Comparison of ENCODE assay signal across 19 cellular contexts in genomic region chr1:202645097-202645476, GRCh38.
DNase-seq lines count a peak whose midpoint lies in the region; TF ChIP-seq lines count a peak whose summit lies in the region.
"Had no signal": no experiment of that assay in that cellular context is flagged by ENCODE, and none has a peak within 500 bp of the region (broad histone marks: within the 10 kb centered on the region; RNA-seq: fewer than 3 reads in every experiment).

No MANE protein-coding gene starts in this region.

- H3K9me3 Mint-ChIP-seq in immature natural killer cell: no peaks in the 10 kb centered on the region

- H3F3A ChIP-seq in MM.1S (ENCODE audit: insufficient read depth, low read length): no peaks in the 10 kb centered on the region

- H3K9me2 ChIP-seq in MM.1S (replicated peaks; ENCODE audit: insufficient read depth, low read length): no peaks in the 10 kb centered on the region

- H3K9ac ChIP-seq in HUES48 (ENCODE audit: low read depth, low read length): no peak overlapping the region
- H3K9ac ChIP-seq in MM.1S (ENCODE audit: low read length): no peak overlapping the region

- H3K27ac ChIP-seq in HUES48 (ENCODE audit: low read depth, low read length): no peak overlapping the region
- no peak overlapping the region for H3K27ac ChIP-seq in MM.1S (ENCODE audit: low read length)
- H3K27ac ChIP-seq: HL-60 had no signal

- no peak overlapping the region for H2AFZ ChIP-seq in MM.1S (ENCODE audit: low read length)

- no peaks in the 10 kb centered on the region for H3K36me3 ChIP-seq in HUES48 (ENCODE audit: control insufficient read depth, insufficient read depth, low read length)
- H3K36me3 ChIP-seq in MM.1S (replicated peaks; ENCODE audit: insufficient read depth, low read length): no peaks in the 10 kb centered on the region
- H3K36me3 ChIP-seq in MG63: no peaks in the 10 kb centered on the region
- H3K36me3 ChIP-seq: HAP-1 had no signal

- H4K20me1 ChIP-seq in MM.1S (ENCODE audit: insufficient read depth, low read length): no peaks in the 10 kb centered on the region

- DNase-seq in NCI-H2171 (lab: John Stamatoyannopoulos, UW) (peak; percentile 70), putamen (ENCODE audit: low spot score) (peak; percentile 34), MM.1S (no peak), MG63 (no peak), immature natural killer cell (no peak)
- DNase-seq: DMS53; KBM-7; NCI-H1092; NCI-H146; NCI-H2081; NCI-H446; NK-92 treated with Interleukin-12 subunit alpha and Interleukin-12 subunit beta, amount 100 ng/mL, for 24 hours; OCI-M1; SHP77 treated with DMSO at 0.1 percent for 48 hours had no signal

- H3K4me1 ChIP-seq in HUES48 (ENCODE audit: control insufficient read depth, insufficient read depth, low read length): peaks cover 23% of the 10 kb centered on the region
- no peaks in the 10 kb centered on the region for H3K4me1 ChIP-seq in MM.1S (ENCODE audit: low read length)

- no peak overlapping the region for H3K27ac Mint-ChIP-seq in immature natural killer cell
- H3K27ac Mint-ChIP-seq: CD14-positive monocyte had no signal

- peaks cover 0 to 5% (median 0%) of the 10 kb centered on the region in 3 donors for H3K36me3 Mint-ChIP-seq in immature natural killer cell

- H3K4me1 Mint-ChIP-seq in immature natural killer cell: peaks cover 28 to 33% of the 10 kb centered on the region in 2 donors

- H3K4me3 Mint-ChIP-seq in immature natural killer cell: no peak overlapping the region

- no peak overlapping the region for H3K4me2 ChIP-seq in MM.1S (ENCODE audit: low read depth, low read length)

- H3K9me3 ChIP-seq in HUES48 (ENCODE audit: control insufficient read depth, insufficient read depth, low read length): no peaks in the 10 kb centered on the region
- peaks cover 2% of the 10 kb centered on the region for H3K9me3 ChIP-seq in iPS-18c (ENCODE audit: control insufficient read depth, insufficient read depth, low read length)
- H3K9me3 ChIP-seq in MM.1S (replicated peaks; ENCODE audit: insufficient read depth, low read length): no peaks in the 10 kb centered on the region
- no peaks in the 10 kb centered on the region for H3K9me3 ChIP-seq in MG63
- H3K9me3 ChIP-seq: HAP-1 had no signal

- no peaks in the 10 kb centered on the region for H3K79me2 ChIP-seq in MM.1S (ENCODE audit: low read length)

- peaks cover 57% of the 10 kb centered on the region for H3K27me3 ChIP-seq in HUES48 (ENCODE audit: control insufficient read depth, insufficient read depth, low read length)
- H3K27me3 ChIP-seq in MM.1S (replicated peaks; ENCODE audit: insufficient read depth, low read length): peaks cover 74% of the 10 kb centered on the region
- H3K27me3 ChIP-seq in MG63: peaks cover 58% of the 10 kb centered on the region

- TF ChIP-seq CTCF in MM.1S (IDR thresholded peaks at IDR 0.05; ENCODE audit: low read length): no peak

- peaks cover 10 to 14% (median 12%) of the 10 kb centered on the region in 3 donors for H3K27me3 Mint-ChIP-seq in immature natural killer cell (ENCODE audit: low read depth in 3 of 3)

- H3K4me3 ChIP-seq in HUES48 (ENCODE audit: low read depth, low read length): peak overlapping the region; percentile 72; the same call in 1 of the 2 replicates
- peak overlapping the region; percentile 71; the same call in 1 of the 2 replicates for H3K4me3 ChIP-seq in iPS-18c (ENCODE audit: insufficient read depth, low read depth, low read length)
- H3K4me3 ChIP-seq in MM.1S (ENCODE audit: low read length): no peak overlapping the region
- no peak overlapping the region for H3K4me3 ChIP-seq in MG63
- H3K4me3 ChIP-seq: HAP-1 had no signal

Comparison
In these comparisons a context has a peak if more than half of its experiments do, and no peak if none do; other contexts are left out.
1. H3K4me3 ChIP-seq: peak in HUES48 (single experiment) and iPS-18c (single experiment); none in MM.1S (single experiment) and MG63 (single experiment).
2. DNase-seq: peak in NCI-H2171 (single experiment) and putamen (single experiment); none in MM.1S (single experiment), MG63 (single experiment) and immature natural killer cell (0 of 3).